Comparison of ENCODE assay signal across 8 cellular contexts in the genomic region with DNA sequence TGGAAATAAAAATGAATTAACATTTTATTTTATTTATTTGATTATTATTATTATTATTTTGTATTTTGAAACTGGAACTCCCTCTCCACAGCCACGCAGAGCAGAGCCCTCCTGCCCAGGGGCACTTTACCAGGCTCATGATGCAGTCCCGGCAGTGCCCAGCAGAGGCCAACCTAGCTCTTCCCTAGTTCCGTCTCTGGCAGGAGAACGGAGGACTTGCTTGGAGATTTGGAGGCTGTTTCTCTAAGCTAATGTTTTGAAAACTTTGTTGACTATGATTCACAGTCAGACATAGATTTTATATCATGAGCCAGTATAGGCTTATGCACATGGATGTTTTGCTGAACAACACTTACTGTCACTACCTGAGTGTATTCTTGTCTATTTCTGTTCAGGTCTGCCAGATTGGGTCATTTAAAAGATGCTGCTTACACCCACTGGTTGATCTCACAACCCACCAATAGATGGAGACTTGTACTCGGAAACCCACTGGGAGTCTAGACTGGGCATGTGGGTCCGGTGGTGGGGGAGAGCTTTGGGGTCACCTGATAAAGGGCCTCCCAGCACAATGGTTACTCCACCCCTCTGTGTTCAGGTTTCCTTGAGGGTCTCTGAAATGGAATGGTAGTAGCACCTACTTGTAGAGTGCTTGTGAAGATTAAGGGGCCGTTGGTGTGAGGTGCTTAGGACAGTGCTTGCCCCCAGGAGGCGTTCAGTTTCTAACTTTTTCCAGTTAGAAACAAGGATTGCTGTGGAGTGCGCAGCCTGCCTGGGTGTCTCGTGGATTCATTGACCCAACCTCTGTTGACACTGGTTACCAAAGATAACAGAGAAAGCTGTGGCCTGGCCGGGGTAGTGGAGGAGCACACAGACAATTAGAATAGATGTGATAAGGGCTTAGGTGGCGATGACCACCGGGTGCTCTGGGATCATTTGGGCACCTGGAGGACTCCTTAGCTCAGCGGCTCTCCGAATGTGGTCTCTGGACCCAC.
DNase-seq lines count a peak whose midpoint lies in the region; ATAC-seq and TF ChIP-seq lines count a peak whose summit lies in the region.

No MANE protein-coding gene starts in this region.

- no peaks in the 10 kb centered on the region for H3K9me3 Mint-ChIP-seq in immature natural killer cell

- in situ Hi-C loops in brain microvascular endothelial cell (cut with HindIII; ENCODE audit: low pct_ligation_motif_present, low sequenced_read_pairs) = no loop called here

- H3K4me1 Mint-ChIP-seq in immature natural killer cell = peaks cover 15 to 21% of the 10 kb centered on the region in 2 donors

- peaks cover 0 to 2% (median 0%) of the 10 kb centered on the region in 3 donors for H3K27me3 Mint-ChIP-seq in immature natural killer cell (ENCODE audit: low read depth in 3 of 3)

- no peak overlapping the region for H3K27ac ChIP-seq in brain microvascular endothelial cell

- DNase-seq in NCI-H524 (lab: John Stamatoyannopoulos, UW) (peak; percentile 16 to 70), NCI-H524 treated with DMSO at 0.1 percent for 48 hours (lab: John Stamatoyannopoulos, UW) (no peak), NCI-H2081 (lab: John Stamatoyannopoulos, UW) (peak; percentile 58 to 63), UCSD-AML1 (lab: John Stamatoyannopoulos, UW; ENCODE audit: unreplicated experiment) (peak; percentile 75), brain microvascular endothelial cell (peak; percentile 71), immature natural killer cell (peak; percentile 55 to 68 (median 63))
- peak; percentile 70 for DNase-seq in stimulated activated CD4-positive, alpha-beta T cell treated with anti-CD3 and anti-CD28 coated beads, Interleukin-15, amount 100 ng/mL, for 24 hours

- H3K4me3 ChIP-seq in brain microvascular endothelial cell (ENCODE audit: low read depth, low read length) = no peak overlapping the region

- ATAC-seq in HG02852 (IDR thresholded peaks at IDR 0.05; ENCODE audit: unreplicated experiment) = peak; percentile 87

- TF ChIP-seq CTCF in brain microvascular endothelial cell (IDR thresholded peaks at IDR 0.05; ENCODE audit: low read depth, low read length, missing control alignments) = peak; percentile 96

- H3K27me3 ChIP-seq in brain microvascular endothelial cell (replicated peaks) = no peaks in the 10 kb centered on the region

- H3K36me3 ChIP-seq in brain microvascular endothelial cell (replicated peaks) = no peaks in the 10 kb centered on the region

- peaks cover 0 to 3% (median 0%) of the 10 kb centered on the region in 3 donors for H3K36me3 Mint-ChIP-seq in immature natural killer cell

- H3K27ac Mint-ChIP-seq in immature natural killer cell = peak overlapping the region in 1 of 6 donors; percentile 40

- H3K4me3 Mint-ChIP-seq in immature natural killer cell = no peak overlapping the region
